In the genomic region with DNA sequence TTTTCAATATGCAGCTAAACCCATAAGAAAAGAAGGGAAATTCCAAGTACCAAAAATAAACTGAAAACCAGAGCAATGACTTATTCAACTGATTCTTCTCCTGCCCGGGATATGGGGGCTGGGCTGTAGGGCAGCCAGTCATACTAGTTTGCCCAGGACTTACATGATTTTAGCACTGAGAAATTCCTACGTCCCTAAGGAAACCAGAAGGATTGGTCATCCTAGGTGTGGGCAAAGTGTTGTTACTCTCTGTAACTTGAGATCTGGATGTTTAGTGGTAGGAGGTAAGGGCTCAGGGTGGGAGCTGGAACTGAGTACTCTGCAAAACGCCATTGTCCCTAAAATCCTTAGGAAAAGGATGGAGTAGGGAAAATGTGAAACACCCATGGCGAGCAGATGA, we compare ENCODE assay signal across 24 cellular contexts. TPM values are rescaled to one million over a fixed set of nuclear protein-coding genes. Genes with fewer than 3 reads are reported as not detected.
DNase-seq lines count a peak whose midpoint lies in the region; ATAC-seq, FAIRE-seq and TF ChIP-seq lines count a peak whose summit lies in the region.
"Had no signal": no experiment of that assay in that cellular context is flagged by ENCODE, and none has a peak within 500 bp of the region (broad histone marks: within the 10 kb centered on the region; RNA-seq: fewer than 3 reads in every experiment).

No MANE protein-coding gene starts in this region.

- TF ChIP-seq POLR2A in prostate gland (IDR thresholded peaks at IDR 0.05): no peak

- H3K9me2 ChIP-seq in PC-9 (ENCODE audit: insufficient read depth): no peaks in the 10 kb centered on the region

- 69% methylated on average over 4 of the region's 4 CpGs for WGBS in prostate gland

- H3K79me2 ChIP-seq in PC-9 (ENCODE audit: low read depth): no peaks in the 10 kb centered on the region

- BruUV-seq in PC-9 (replicated peaks; lab: Mats Ljungman, UMichigan): no TSS peak

- H3K4me3 ChIP-seq in PC-9: no peak overlapping the region
- no peak overlapping the region for H3K4me3 ChIP-seq in prostate gland
- H3K4me3 ChIP-seq: esophagus squamous epithelium, smooth muscle cell, tibial artery had no signal

- FAIRE-seq in urothelium cell line (lab: Jason Lieb, UNC): peak; percentile 23

- CTCF ChIA-PET in PC-9 (lab: Charles Lee): interaction anchor here (0.6 kb wide), 1 partner anchor 434 kb away, joined by 3 read pairs; no protein-coding TSS in a partner anchor

- in situ Hi-C loops in GM13977 (cut with MboI; ENCODE audit: low pct_unique_long_range_greater_than_20kb, low sequenced_read_pairs, unreplicated experiment): loop anchor here (10.0 kb wide), 1 partner anchor 628 kb away; no protein-coding TSS in a partner anchor

- intact Hi-C loops in PC-9 (cut with micrococcal nuclease; ENCODE audit: unreplicated experiment) (loop anchor here (1.0 to 2.0 kb wide), 4 partner anchors 123 to 534 kb away; a partner anchor contains a TSS), prostate gland (cut with DNase I) (loop anchor here (10.0 kb wide), 1 partner anchor 808 kb away; no protein-coding TSS in a partner anchor)

- peaks cover 16% of the 10 kb centered on the region; the same call in 1 of the 2 replicates for H3F3A ChIP-seq in PC-9 (ENCODE audit: insufficient read depth, low read depth)

- TF ChIP-seq CTCF in GM13977 (IDR thresholded peaks at IDR 0.05; ENCODE audit: extremely low read depth, insufficient read depth, missing control alignments): no peak
- TF ChIP-seq CTCF in PC-9 (conservative IDR thresholded peaks at IDR 0.05): no peak
- TF ChIP-seq CTCF in foreskin keratinocyte (conservative IDR thresholded peaks at IDR 0.05): no peak
- no peak for TF ChIP-seq CTCF in prostate gland (IDR thresholded peaks at IDR 0.05)

- H3K4me1 ChIP-seq in PC-9 (replicated peaks; ENCODE audit: insufficient read depth): peaks cover 33% of the 10 kb centered on the region
- no peaks in the 10 kb centered on the region for H3K4me1 ChIP-seq in foreskin keratinocyte
- no peaks in the 10 kb centered on the region for H3K4me1 ChIP-seq in prostate gland (replicated peaks)
- H3K4me1 ChIP-seq: BE2C, esophagus squamous epithelium, tibial artery had no signal

- H4K20me1 ChIP-seq in PC-9 (ENCODE audit: insufficient read depth): no peaks in the 10 kb centered on the region

- ATAC-seq in foreskin keratinocyte: peak; percentile 35

- H3K9me3 ChIP-seq in PC-9 (ENCODE audit: insufficient read depth, low read depth) (no peaks in the 10 kb centered on the region), prostate gland (no peaks in the 10 kb centered on the region)
- H3K9me3 ChIP-seq: BE2C, esophagus squamous epithelium, tibial artery had no signal

- H3K4me2 ChIP-seq in PC-9: peak overlapping the region; percentile 54
- H3K4me2 ChIP-seq: smooth muscle cell had no signal

- H3K27me3 ChIP-seq in PC-9 (ENCODE audit: insufficient read depth, low read depth): no peaks in the 10 kb centered on the region
- H3K27me3 ChIP-seq in foreskin keratinocyte: no peaks in the 10 kb centered on the region
- no peaks in the 10 kb centered on the region for H3K27me3 ChIP-seq in prostate gland (replicated peaks; ENCODE audit: insufficient read depth)
- H3K27me3 ChIP-seq: BE2C, esophagus squamous epithelium, tibial artery had no signal

- H2AFZ ChIP-seq in PC-9: no peak overlapping the region

- POLR2A ChIA-PET in PC-9 (lab: Charles Lee; ENCODE audit: unreplicated experiment): interaction anchor here (0.7 kb wide), 1 partner anchor 497 kb away, joined by 3 read pairs; no protein-coding TSS in a partner anchor

- DNase-seq in GM13977 (ENCODE audit: low spot score) (peak; percentile 9), PC-9 (peak; percentile 67 to 77), foreskin keratinocyte (peak; percentile 22 to 58), urothelium cell line (ENCODE audit: low spot score) (no peak), NCI-H2081 (lab: John Stamatoyannopoulos, UW) (no peak), prostate gland (ENCODE audit: low spot score) (no peak)
- no peak for DNase-seq in stimulated activated CD4-positive, alpha-beta T cell treated with anti-CD3 and anti-CD28 coated beads, Interleukin-2, amount 100 ng/mL, for 24 hours
- DNase-seq: activated CD4-positive, alpha-beta T cell treated with anti-CD3 and anti-CD28 coated beads for 1 hour; activated naive CD4-positive, alpha-beta T cell treated with anti-CD3 and anti-CD28 coated beads, Interleukin-2, amount 10 ng/mL, durations not matched to agents 7 days and 5 days; activated T-cell treated with anti-CD3 and anti-CD28 coated beads, Interleukin-2, amount 50 U/mL, for 48 hours; anterior cingulate cortex; BE2C; COR-L47; DMS79 treated with DMSO at 0.1 percent for 48 hours; effector CD8-positive, alpha-beta T cell; esophagus squamous epithelium; HCEC 1CT; Kasumi-1; NCI-H1105; NCI-H510A; stimulated activated CD4-positive, alpha-beta T cell treated with anti-CD3 and anti-CD28 coated beads, Interleukin-4, amount 100 ng/mL, for 24 hours; tibial artery had no signal

- no peaks in the 10 kb centered on the region for H3K36me3 ChIP-seq in PC-9 (ENCODE audit: low read depth)
- no peaks in the 10 kb centered on the region for H3K36me3 ChIP-seq in prostate gland
- H3K36me3 ChIP-seq: BE2C, esophagus squamous epithelium, tibial artery had no signal

- H3K27ac ChIP-seq in PC-9 (peak overlapping the region; percentile 12; the same call in 1 of the 2 replicates), foreskin keratinocyte (no peak overlapping the region), prostate gland (no peak overlapping the region)
- H3K27ac ChIP-seq: esophagus squamous epithelium, tibial artery had no signal

RNA-seq across cellular contexts. Expression of a gene that starts 1.2 kb away (rescaled TPM):
- not detected in 2 replicates for total RNA-seq in PC-9 (2021)
- not detected in 2 replicates for total RNA-seq in foreskin keratinocyte
- not detected in 2 replicates for polyA plus RNA-seq in foreskin keratinocyte
- total RNA-seq in prostate gland: 10 to 100 TPM in 1 of 2 donors, not detected in 1; 21.5 TPM
- total RNA-seq: esophagus squamous epithelium, glomerular endothelial cell, smooth muscle cell had no signal
- polyA plus RNA-seq: smooth muscle cell had no signal

Comparison
In these comparisons a context has a peak if more than half of its experiments do, and no peak if none do; other contexts are left out.
1. DNase-seq: peak in GM13977 (single experiment), PC-9 (2 of 2) and foreskin keratinocyte (2 of 2); none in urothelium cell line (single experiment), NCI-H2081 (0 of 2), prostate gland (single experiment) and stimulated activated CD4-positive, alpha-beta T cell treated with anti-CD3 and anti-CD28 coated beads, Interleukin-2, amount 100 ng/mL, for 24 hours (0 of 2).